In the genomic region with DNA sequence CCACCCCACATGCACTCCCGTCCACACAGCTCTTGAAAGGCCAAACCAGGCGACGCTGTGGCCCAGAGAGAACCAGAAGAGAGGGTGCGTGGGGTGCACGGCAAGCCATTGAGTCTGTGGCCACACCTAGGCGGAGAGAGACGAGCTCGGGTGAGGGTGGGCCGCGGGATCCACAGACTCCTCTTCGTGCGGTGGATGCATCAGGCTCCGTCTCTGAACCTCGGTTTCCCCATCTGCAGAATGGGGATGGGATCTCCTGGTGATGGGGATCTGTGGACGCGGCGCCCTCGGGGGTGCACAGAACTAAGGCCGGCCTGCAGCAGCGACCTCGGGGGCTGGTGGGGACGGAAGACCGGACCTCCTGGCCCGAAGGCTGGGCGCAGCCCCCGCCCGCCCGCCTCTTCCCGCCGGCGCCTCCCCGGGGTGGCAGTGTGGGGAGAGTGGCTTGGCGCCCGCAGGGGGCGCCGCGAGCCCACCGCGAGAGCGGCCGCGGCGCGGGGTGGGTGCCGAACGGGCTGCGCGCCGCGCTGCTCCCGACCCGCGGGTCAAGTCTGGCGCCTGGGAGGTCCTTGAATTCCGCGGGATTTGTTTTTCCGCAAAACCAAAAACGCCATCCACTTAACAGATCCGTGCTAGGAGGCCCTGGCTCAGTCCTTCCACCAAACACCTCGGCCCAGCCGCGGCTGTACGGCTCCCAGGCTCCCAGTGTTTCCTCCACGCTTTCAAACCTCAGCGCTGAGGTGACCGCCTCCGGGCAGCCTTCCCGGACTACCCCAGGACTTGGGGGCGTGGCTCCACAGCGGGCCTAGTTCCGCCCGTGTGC, we compare ENCODE assay signal across 8 cellular contexts. TPM values are rescaled to one million over a fixed set of nuclear protein-coding genes. Genes with fewer than 3 reads are reported as not detected.
DNase-seq lines count a peak whose midpoint lies in the region; ATAC-seq, FAIRE-seq and TF ChIP-seq lines count a peak whose summit lies in the region.

No MANE protein-coding gene starts in this region.

- TF ChIP-seq POLR2A in Peyer's patch (IDR thresholded peaks at IDR 0.05) = no peak

- H3K27ac ChIP-seq in Peyer's patch = no peak overlapping the region
- H3K27ac ChIP-seq in pancreas = no peak overlapping the region

- H3K27me3 ChIP-seq in Peyer's patch = no peaks in the 10 kb centered on the region
- H3K27me3 ChIP-seq in pancreas = no peaks in the 10 kb centered on the region

- intact Hi-C loops in Right ventricle myocardium superior (cut with DNase I) (loop anchor here (5.0 to 10.0 kb wide), 2 partner anchors 286 to 478 kb away; no protein-coding TSS in a partner anchor), pancreas (cut with DNase I) (no loop called here)

- TF ChIP-seq CTCF in Peyer's patch (IDR thresholded peaks at IDR 0.05) (peak; percentile 42 to 72 (median 58)), pancreas (IDR thresholded peaks at IDR 0.05) (peak; percentile 22 to 46 (median 33))

- H3K4me1 ChIP-seq in Peyer's patch (peaks cover 0 to 12% (median 4%) of the 10 kb centered on the region in 4 donors), pancreas (no peaks in the 10 kb centered on the region)

- no peak for FAIRE-seq in pancreas (lab: Jason Lieb, UNC)

- H3K36me3 ChIP-seq in Peyer's patch (no peaks in the 10 kb centered on the region), pancreas (no peaks in the 10 kb centered on the region)

- no peaks in the 10 kb centered on the region for H3K36me3 Mint-ChIP-seq in activated naive CD4-positive, alpha-beta T cell treated with anti-CD3 and anti-CD28 coated beads, Interleukin-2, amount 50 U/mL, for 72 hours

- peak overlapping the region in 1 of 2 donors; percentile 62 for H3K27ac Mint-ChIP-seq in activated naive CD4-positive, alpha-beta T cell treated with anti-CD3 and anti-CD28 coated beads, Interleukin-2, amount 50 U/mL, for 72 hours

- WGBS in pancreas, 2 donors = 6% methylated on average over 46 to 72 of the region's 72 CpGs

- H3K9me3 ChIP-seq in Peyer's patch (no peaks in the 10 kb centered on the region), pancreas (no peaks in the 10 kb centered on the region)

- DNase-seq in DMS114 treated with DMSO at 0.1 percent for 48 hours (lab: John Stamatoyannopoulos, UW; ENCODE audit: unreplicated experiment) (peak; percentile 58), HCEC 1CT (peak; percentile 49), Peyer's patch (peak; percentile 23 to 65 (median 55)), Right ventricle myocardium superior (peak; percentile 68), pancreas (peak; percentile 11 to 83 (median 62)), dedifferentiated amniotic fluid mesenchymal stem cell (ENCODE audit: extremely low spot score) (no peak)
- peak in 1 of 2 donors; percentile 57 for DNase-seq in activated naive CD4-positive, alpha-beta T cell treated with anti-CD3 and anti-CD28 coated beads, Interleukin-2, amount 50 U/mL, for 72 hours (ENCODE audit: low spot score in 2 of 2)

- peak; percentile 85 to 92 for ATAC-seq in activated naive CD4-positive, alpha-beta T cell treated with anti-CD3 and anti-CD28 coated beads, Interleukin-2, amount 50 U/mL, for 72 hours
- peak; percentile 96 for ATAC-seq in Right ventricle myocardium superior (ENCODE audit: poor library complexity)
- peak; percentile 91 to 95 (median 94) for ATAC-seq in pancreas
- ATAC-seq in HG03159 (IDR thresholded peaks at IDR 0.05; ENCODE audit: unreplicated experiment) = no peak

- no peaks in the 10 kb centered on the region for H3K9me3 Mint-ChIP-seq in activated naive CD4-positive, alpha-beta T cell treated with anti-CD3 and anti-CD28 coated beads, Interleukin-2, amount 50 U/mL, for 72 hours

- H3K4me3 ChIP-seq in Peyer's patch (peak overlapping the region; percentile 44 to 66 (median 52)), pancreas (peak overlapping the region; percentile 11 to 64 (median 36))

RNA-seq across cellular contexts. Expression of a gene that starts 13.2 kb away (rescaled TPM):
- 10 to 100 TPM; 53.2 to 94.1 (median 69.7) TPM for total RNA-seq in Peyer's patch
- total RNA-seq in activated naive CD4-positive, alpha-beta T cell treated with anti-CD3 and anti-CD28 coated beads, Interleukin-2, amount 50 U/mL, for 72 hours = 10 to 100 TPM; 51.0 to 81.8 TPM
- 7.7 TPM for total RNA-seq in Right ventricle myocardium superior
- total RNA-seq in pancreas = 10 to 100 TPM; 22.9 to 32.9 (median 25.6) TPM
- polyA plus RNA-seq in pancreas = 10 to 100 TPM; 32.6 to 43.3 TPM
